Comparison of ENCODE assay signal across 8 cellular contexts in genomic region chr11:117097567-117098268, GRCh38. TPM values are rescaled to one million over a fixed set of nuclear protein-coding genes. Genes with fewer than 3 reads are reported as not detected.
DNase-seq lines count a peak whose midpoint lies in the region; ATAC-seq and TF ChIP-seq lines count a peak whose summit lies in the region.

No MANE protein-coding gene starts in this region.

- 1 to 2% methylated on average over 14 to 61 of the region's 62 CpGs for WGBS in GM23248 (ENCODE audit: low coverage in 1 of 2, low lambda C conversion rate in 2 of 2, missing lambda C conversion rate in 2 of 2), 2 experiments
- 2% methylated on average over 18 to 35 of the region's 62 CpGs for WGBS in upper lobe of left lung, 2 donors

- peak; percentile 43 for DNase-seq in GM10266 (ENCODE audit: extremely low spot score)
- peak; percentile 61 for DNase-seq in GM23248
- peak; percentile 64 for DNase-seq in activated CD8-positive, alpha-beta memory T cell treated with anti-CD3 and anti-CD28 coated beads, Interleukin-2, amount 50 U/mL, for 48 hours
- DNase-seq in naive thymus-derived CD8-positive, alpha-beta T cell = peak in 9 of 10 donors; percentile 15 to 75 (median 41)
- DNase-seq in upper lobe of left lung = peak; percentile 51 to 94
- DNase-seq in pons (ENCODE audit: low spot score) = no peak

- TF ChIP-seq CTCF in GM10266 (IDR thresholded peaks at IDR 0.05; ENCODE audit: control insufficient read depth, insufficient read depth, low read depth, missing control alignments) (no peak), Loucy (conservative IDR thresholded peaks at IDR 0.05; ENCODE audit: low read length) (no peak), upper lobe of left lung (IDR thresholded peaks at IDR 0.05) (no peak)

- no peaks in the 10 kb centered on the region for H3K27me3 Mint-ChIP-seq in naive thymus-derived CD8-positive, alpha-beta T cell

- H3K4me1 Mint-ChIP-seq in naive thymus-derived CD8-positive, alpha-beta T cell = peaks cover 31 to 69% (median 59%) of the 10 kb centered on the region in 4 donors

- no peaks in the 10 kb centered on the region for H3K36me3 Mint-ChIP-seq in naive thymus-derived CD8-positive, alpha-beta T cell

- in situ Hi-C loops in GM23248 (cut with MboI) = no loop called here

- TF ChIP-seq POLR2A in upper lobe of left lung (IDR thresholded peaks at IDR 0.05) = no peak

- H3K9me3 ChIP-seq in GM23248 (ENCODE audit: low read depth) = no peaks in the 10 kb centered on the region
- H3K9me3 ChIP-seq in Loucy (ENCODE audit: insufficient read depth, low read depth, low read length) = no peaks in the 10 kb centered on the region
- no peaks in the 10 kb centered on the region for H3K9me3 ChIP-seq in upper lobe of left lung

- ATAC-seq in esophagus mucosa (peak; percentile 12), upper lobe of left lung (ENCODE audit: low FRiP score in 2 of 2) (peak in 1 of 2 donors; percentile 14)
- peak; percentile 17 to 26 for ATAC-seq in naive thymus-derived CD8-positive, alpha-beta T cell

- H3K4me3 Mint-ChIP-seq in naive thymus-derived CD8-positive, alpha-beta T cell = peak overlapping the region; percentile 86 to 99 (median 96)

- H2AFZ ChIP-seq in GM23248 = peak overlapping the region; percentile 28
- peak overlapping the region; percentile 84; the same call in 1 of the 2 replicates for H2AFZ ChIP-seq in Loucy (ENCODE audit: low read length)

- H3K4me3 ChIP-seq in GM23248 (peak overlapping the region; percentile 81), Loucy (ENCODE audit: low read length, poor library complexity, severe bottlenecking) (peak overlapping the region; percentile 94), upper lobe of left lung (peak overlapping the region; percentile 46 to 92 (median 80))

- no peaks in the 10 kb centered on the region for H3K27me3 ChIP-seq in GM23248 (replicated peaks; ENCODE audit: insufficient read depth)
- no peaks in the 10 kb centered on the region for H3K27me3 ChIP-seq in Loucy (ENCODE audit: insufficient read depth, low read length, poor library complexity, severe bottlenecking)
- no peaks in the 10 kb centered on the region for H3K27me3 ChIP-seq in upper lobe of left lung

- no peaks in the 10 kb centered on the region for H3K36me3 ChIP-seq in GM23248 (ENCODE audit: low read depth)
- no peaks in the 10 kb centered on the region for H3K36me3 ChIP-seq in Loucy (ENCODE audit: insufficient read depth, low read length)
- H3K36me3 ChIP-seq in upper lobe of left lung = no peaks in the 10 kb centered on the region

- H3F3A ChIP-seq in GM23248 (ENCODE audit: insufficient read depth) (peaks cover 34% of the 10 kb centered on the region), Loucy (ENCODE audit: low read depth) (no peaks in the 10 kb centered on the region)

- H3K27ac Mint-ChIP-seq in naive thymus-derived CD8-positive, alpha-beta T cell = peak overlapping the region; percentile 89 to 100 (median 99)

- peaks cover 42% of the 10 kb centered on the region for H3K4me1 ChIP-seq in GM23248 (ENCODE audit: insufficient read depth)
- H3K4me1 ChIP-seq in Loucy (ENCODE audit: insufficient read depth, low read length, poor library complexity, severe bottlenecking) = peaks cover 45% of the 10 kb centered on the region
- peaks cover 33 to 54% (median 38%) of the 10 kb centered on the region in 4 donors for H3K4me1 ChIP-seq in upper lobe of left lung

- no peaks in the 10 kb centered on the region for H3K9me3 Mint-ChIP-seq in naive thymus-derived CD8-positive, alpha-beta T cell

- H3K9ac ChIP-seq in GM23248 (peak overlapping the region; percentile 95), Loucy (ENCODE audit: low read depth, low read length, poor library complexity, severe bottlenecking) (peak overlapping the region; percentile 89)

- peak overlapping the region; percentile 78 for H3K27ac ChIP-seq in GM23248
- peak overlapping the region; percentile 95 to 99 (median 97) for H3K27ac ChIP-seq in upper lobe of left lung

- peak overlapping the region; percentile 80 for H3K4me2 ChIP-seq in GM23248 (ENCODE audit: unreplicated experiment)
- peak overlapping the region; percentile 82 for H3K4me2 ChIP-seq in Loucy (ENCODE audit: low read depth, low read length, poor library complexity, severe bottlenecking)

- TF ChIP-seq EP300 in upper lobe of left lung (IDR thresholded peaks at IDR 0.05) = no peak

- H3K9me2 ChIP-seq in GM23248 (ENCODE audit: insufficient read depth) = no peaks in the 10 kb centered on the region
- no peaks in the 10 kb centered on the region for H3K9me2 ChIP-seq in Loucy (replicated peaks; ENCODE audit: low read depth, low read length)

- H4K20me1 ChIP-seq in GM23248 (ENCODE audit: insufficient read depth) = no peaks in the 10 kb centered on the region
- peaks cover 28% of the 10 kb centered on the region for H4K20me1 ChIP-seq in Loucy (ENCODE audit: insufficient read depth, low read length, poor library complexity, severe bottlenecking)

- H3K79me2 ChIP-seq in GM23248 (ENCODE audit: insufficient read depth) (peaks cover 51% of the 10 kb centered on the region), Loucy (ENCODE audit: insufficient read depth, low read length) (peaks cover 58% of the 10 kb centered on the region)

- POLR2A ChIA-PET in naive thymus-derived CD8-positive, alpha-beta T cell (lab: Charles Lee) = interaction anchor here (1.0 to 2.0 kb wide), 12 partner anchors 14 to 310 kb away, joined by 3 to 9 read pairs (median 6); partner anchors contain the start of genes APOA5, PAFAH1B2, SIDT2 and ZPR1

RNA-seq across cellular contexts. Expression of gene SIK3, which starts 0.5 kb away (rescaled TPM):
- 13.3 and 15.5 TPM in 2 replicates for total RNA-seq in GM23248 (2014; rRNA removed; shearing (Covaris generic))
- polyA plus RNA-seq in GM23248 (2016; fragmentation: Nextera tagmentation; extraction: Ambion mirVana) = 3.9 and 4.2 TPM in 2 replicates
- total RNA-seq in esophagus mucosa (25.2 TPM), upper lobe of left lung (100 to 1,000 TPM in 1 of 6 donors, 10 to 100 TPM in 5; 26.9 to 115 (median 43.7) TPM)
- total RNA-seq in naive thymus-derived CD8-positive, alpha-beta T cell = 10 to 100 TPM; 63.4 to 69.2 TPM
- 10 to 100 TPM; 14.1 to 16.2 (median 15.2) TPM for polyA plus RNA-seq in naive thymus-derived CD8-positive, alpha-beta T cell

RNA-seq across cellular contexts. Expression of gene PAFAH1B2, which starts 46.4 kb away (rescaled TPM):
- 124 and 140 TPM in 2 replicates for total RNA-seq in GM23248 (2014; rRNA removed; shearing (Covaris generic))
- 116 and 120 TPM in 2 replicates for polyA plus RNA-seq in GM23248 (2016; fragmentation: Nextera tagmentation; extraction: Ambion mirVana)
- 50.9 TPM for total RNA-seq in esophagus mucosa
- total RNA-seq in naive thymus-derived CD8-positive, alpha-beta T cell = 10 to 100 TPM; 59.2 to 60.5 TPM
- polyA plus RNA-seq in naive thymus-derived CD8-positive, alpha-beta T cell = 10 to 100 TPM; 14.4 to 19.5 (median 18.3) TPM
- 100 to 1,000 TPM in 1 of 6 donors, 10 to 100 TPM in 5; 63.9 to 101 (median 81.3) TPM for total RNA-seq in upper lobe of left lung
